ENCODE assay signal across 8 cellular contexts in the genomic region with DNA sequence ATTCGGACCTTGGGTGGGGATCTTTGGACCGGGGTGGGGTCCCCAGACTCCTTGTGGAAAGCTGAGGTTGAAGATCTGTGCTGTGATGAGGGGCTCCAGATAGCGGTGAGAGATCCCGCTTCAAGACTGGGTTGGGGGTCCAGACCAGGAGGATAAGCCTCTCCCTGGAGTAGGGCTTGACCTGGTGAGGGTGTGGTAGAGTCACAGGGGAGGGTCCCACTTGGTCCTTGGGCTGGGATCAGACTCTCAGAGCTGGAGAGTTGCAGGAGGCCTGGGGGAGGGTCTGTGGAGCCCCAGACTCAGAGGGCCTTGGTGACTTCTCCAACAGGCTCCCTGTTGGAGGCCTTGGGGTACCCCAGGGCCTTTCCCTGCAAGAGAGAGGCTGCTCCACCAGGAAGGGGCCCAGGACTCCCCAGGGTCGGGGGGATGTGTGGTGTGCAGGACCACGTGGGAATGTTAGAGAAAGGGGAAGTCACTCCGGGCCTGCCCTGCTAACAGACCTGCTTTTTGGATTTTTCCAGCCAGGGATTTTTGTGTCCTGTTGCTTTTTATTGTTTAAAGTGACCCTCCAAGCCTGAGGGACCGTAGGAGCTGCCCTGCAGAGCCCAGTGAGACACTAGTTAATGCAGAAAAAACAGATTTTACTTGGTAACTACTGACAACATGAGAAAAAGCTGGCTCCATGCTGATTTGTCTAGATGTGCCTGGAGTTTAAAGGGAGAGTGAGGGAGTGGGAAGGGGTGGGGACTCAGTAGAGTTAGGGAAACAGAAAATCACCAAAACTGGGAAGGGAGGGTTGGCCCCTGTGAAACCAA. TPM values are rescaled to one million over a fixed set of nuclear protein-coding genes. Genes with fewer than 3 reads are reported as not detected.
DNase-seq lines count a peak whose midpoint lies in the region; ATAC-seq and TF ChIP-seq lines count a peak whose summit lies in the region.

No MANE protein-coding gene starts in this region.

- H3K4me3 Mint-ChIP-seq in Calu3 (ENCODE audit: low read depth, unreplicated experiment) = peak overlapping the region; percentile 93

- WGBS in esophagus, 2 donors = 1 to 4% methylated on average over 8 of the region's 8 CpGs

- peaks cover 20% of the 10 kb centered on the region for H3K4me1 Mint-ChIP-seq in Calu3 (ENCODE audit: low read depth, unreplicated experiment)

- H3K27ac Mint-ChIP-seq in Calu3 (ENCODE audit: unreplicated experiment) = peak overlapping the region; percentile 94

- H3K36me3 Mint-ChIP-seq in Calu3 (ENCODE audit: insufficient read depth, unreplicated experiment) = peaks cover 48% of the 10 kb centered on the region

- intact Hi-C loops in Calu3 (cut with micrococcal nuclease; ENCODE audit: unreplicated experiment) = no loop called here
- intact Hi-C loops in vagina (cut with DNase I) = no loop called here

- peaks cover 0 to 17% of the 10 kb centered on the region in 2 donors for H3K4me1 ChIP-seq in esophagus (ENCODE audit: control insufficient read depth in 2 of 2, insufficient read depth in 2 of 2, low read length in 1 of 2)
- H3K4me1 ChIP-seq in muscle layer of duodenum (ENCODE audit: control insufficient read depth in 1 of 2, insufficient read depth in 2 of 2, low read length in 2 of 2) = peaks cover 14 to 28% of the 10 kb centered on the region in 2 donors
- H3K4me1 ChIP-seq in vagina = peaks cover 60% of the 10 kb centered on the region

- TF ChIP-seq POLR2A in vagina (IDR thresholded peaks at IDR 0.05) = no peak

- CTCF ChIA-PET in Calu3 (lab: Charles Lee) = interaction anchor here (1.1 kb wide), 1 partner anchor 32 kb away, joined by 3 read pairs; no protein-coding TSS in a partner anchor

- TF ChIP-seq CTCF in Calu3 (IDR thresholded peaks at IDR 0.05; ENCODE audit: unreplicated experiment) (no peak), vagina (IDR thresholded peaks at IDR 0.05) (no peak)

- no peak for DNase-seq in Calu3
- DNase-seq in UCSD-AML1 (lab: John Stamatoyannopoulos, UW; ENCODE audit: unreplicated experiment) = peak; percentile 64
- DNase-seq in vagina (ENCODE audit: extremely low spot score in 2 of 2) = no peak
- DNase-seq in T1000 (lab: John Stamatoyannopoulos, UW) = no peak
- DNase-seq in T-helper 9 cell = no peak

- no TSS peak for BruUV-seq in Calu3 (replicated peaks; lab: Mats Ljungman, UMichigan)

- peak overlapping the region; percentile 79 to 90 for H3K4me3 ChIP-seq in esophagus (ENCODE audit: low read depth in 1 of 2, low read length in 2 of 2)
- peak overlapping the region; percentile 76 to 96 for H3K4me3 ChIP-seq in muscle layer of duodenum (ENCODE audit: low read depth in 1 of 2, low read length in 2 of 2)
- peak overlapping the region; percentile 80 to 89 for H3K4me3 ChIP-seq in vagina

- peak overlapping the region; percentile 90 to 94 for H3K27ac ChIP-seq in esophagus (ENCODE audit: low read depth in 2 of 2, low read length in 1 of 2)
- H3K27ac ChIP-seq in muscle layer of duodenum (ENCODE audit: low read length) = peak overlapping the region; percentile 96
- peak overlapping the region; percentile 97 for H3K27ac ChIP-seq in vagina

- H3K27me3 Mint-ChIP-seq in Calu3 (ENCODE audit: unreplicated experiment) = no peaks in the 10 kb centered on the region

- H3K36me3 ChIP-seq in esophagus (ENCODE audit: control insufficient read depth in 2 of 2, insufficient read depth in 2 of 2, low read length in 1 of 2) (no peaks in the 10 kb centered on the region), muscle layer of duodenum (ENCODE audit: control insufficient read depth in 1 of 2, insufficient read depth in 2 of 2, low read length in 2 of 2) (peaks cover 0 to 16% of the 10 kb centered on the region in 2 donors), vagina (no peaks in the 10 kb centered on the region)

- H3K9me3 Mint-ChIP-seq in Calu3 (ENCODE audit: low read depth, unreplicated experiment) = no peaks in the 10 kb centered on the region

- ATAC-seq in HG02759 (IDR thresholded peaks at IDR 0.05; ENCODE audit: unreplicated experiment) = peak; percentile 50

- H3K9me3 ChIP-seq in esophagus (ENCODE audit: control insufficient read depth in 2 of 2, insufficient read depth in 1 of 2, low read depth in 1 of 2, low read length in 1 of 2) (no peaks in the 10 kb centered on the region), muscle layer of duodenum (ENCODE audit: control insufficient read depth in 1 of 2, low read length in 2 of 2) (no peaks in the 10 kb centered on the region), vagina (no peaks in the 10 kb centered on the region)

- no peaks in the 10 kb centered on the region for H3K27me3 ChIP-seq in esophagus (ENCODE audit: control insufficient read depth in 1 of 2, insufficient read depth in 2 of 2, low read length in 2 of 2)
- no peaks in the 10 kb centered on the region for H3K27me3 ChIP-seq in muscle layer of duodenum (ENCODE audit: low read depth, low read length)
- no peaks in the 10 kb centered on the region for H3K27me3 ChIP-seq in vagina

RNA-seq across cellular contexts. Expression of a gene that starts 0.7 kb away (rescaled TPM):
- total RNA-seq in Calu3 (2022) (33.7 and 36.3 TPM in 2 replicates), vagina (13.5 TPM)
- 10 to 100 TPM in 1 of 2 donors, 1 to 10 TPM in 1; 9.6 to 20.6 TPM for polyA plus RNA-seq in esophagus

RNA-seq across cellular contexts. Expression of a gene that starts 0.7 kb away (rescaled TPM):
- total RNA-seq in Calu3 (2022) (165 and 170 TPM in 2 replicates), vagina (240 TPM)
- 100 to 1,000 TPM; 178 to 218 TPM for polyA plus RNA-seq in esophagus
